In genomic region chr14:45083979-45084722, GRCh38 we compare ENCODE assay signal across 8 cellular contexts. TPM values are rescaled to one million over a fixed set of nuclear protein-coding genes. Genes with fewer than 3 reads are reported as not detected.
A peak's percentile ranks its signal among the peaks of the same experiment; 100 is the strongest.
DNase-seq lines count a peak whose midpoint lies in the region; ATAC-seq and TF ChIP-seq lines count a peak whose summit lies in the region.

PRPF39 (plus strand) TSS chr14:45084116; CDS start chr14:45095240, 11,124 bp downstream.

- intact Hi-C loops in CD14-positive monocyte (cut with micrococcal nuclease) (loop anchor here (5.0 to 10.0 kb wide), 6 partner anchors 48 to 189 kb away; partner anchors contain the start of genes KLHL28 (in 2 of the 2), TOGARAM1 (in 2 of the 2), FANCM (in 1 of the 2) and FKBP3 (in 1 of the 2)), left lung (cut with DNase I) (no loop called here)
- intact Hi-C loops in dendritic cell treated with granulocyte-macrophage colony-stimulating factor and Interleukin-4, amounts not matched to agents 40 ng/mL and 50 ng/mL, for 4 days (cut with micrococcal nuclease): loop anchor here (1.0 to 2.0 kb wide), 4 partner anchors 51 to 187 kb away; partner anchors contain the start of genes FANCM, KLHL28 and MIS18BP1

- H3K36me3 ChIP-seq in left lung: no peaks in the 10 kb centered on the region

- peak within 1 kb of the TSS; percentile 87 to 94 for H3K4me3 Mint-ChIP-seq in CD14-positive monocyte
- H3K4me3 Mint-ChIP-seq in dendritic cell treated with granulocyte-macrophage colony-stimulating factor and Interleukin-4, amounts not matched to agents 40 ng/mL and 50 ng/mL, for 4 days: peak within 1 kb of the TSS; percentile 97

- H3K9me3 ChIP-seq in left lung: no peaks in the 10 kb centered on the region

- peaks cover 2 to 7% (median 6%) of the 10 kb centered on the region in 3 donors for H3K27me3 Mint-ChIP-seq in CD14-positive monocyte (ENCODE audit: low read depth in 3 of 3)
- peaks cover 9% of the 10 kb centered on the region for H3K27me3 Mint-ChIP-seq in dendritic cell treated with granulocyte-macrophage colony-stimulating factor and Interleukin-4, amounts not matched to agents 40 ng/mL and 50 ng/mL, for 4 days

- peaks cover 41% of the 10 kb centered on the region for H3K4me1 Mint-ChIP-seq in CD14-positive monocyte
- H3K4me1 Mint-ChIP-seq in dendritic cell treated with granulocyte-macrophage colony-stimulating factor and Interleukin-4, amounts not matched to agents 40 ng/mL and 50 ng/mL, for 4 days (ENCODE audit: low read depth): peaks cover 39% of the 10 kb centered on the region

- DNase-seq in CD14-positive monocyte (ENCODE audit: low spot score): peak; percentile 93
- DNase-seq in NCI-H748 (lab: John Stamatoyannopoulos, UW; ENCODE audit: unreplicated experiment): peak; percentile 95
- peak; percentile 92 to 93 for DNase-seq in activated CD4-positive, alpha-beta T cell treated with anti-CD3 and anti-CD28 coated beads, Interleukin-2, amount 50 U/mL, for 4 hours
- peak; percentile 96 to 99 for DNase-seq in left lung
- DNase-seq in stimulated activated CD4-positive, alpha-beta T cell treated with anti-CD3 and anti-CD28 coated beads, Interleukin-2, amount 100 ng/mL, for 4 hours (ENCODE audit: low read depth): peak; percentile 92

- H3K27ac ChIP-seq in left lung: peak within 1 kb of the TSS; percentile 80

- H3K36me3 Mint-ChIP-seq in CD14-positive monocyte: peaks cover 5 to 8% of the 10 kb centered on the region in 2 donors
- peaks cover 8% of the 10 kb centered on the region for H3K36me3 Mint-ChIP-seq in dendritic cell treated with granulocyte-macrophage colony-stimulating factor and Interleukin-4, amounts not matched to agents 40 ng/mL and 50 ng/mL, for 4 days (ENCODE audit: low read depth)

- peak within 1 kb of the TSS; percentile 58 to 78 for H3K4me3 ChIP-seq in left lung

- H3K27me3 ChIP-seq in left lung: no peaks in the 10 kb centered on the region

- H3K9me3 Mint-ChIP-seq in CD14-positive monocyte: peaks cover 0 to 3% (median 1%) of the 10 kb centered on the region in 7 donors
- no peaks in the 10 kb centered on the region for H3K9me3 Mint-ChIP-seq in dendritic cell treated with granulocyte-macrophage colony-stimulating factor and Interleukin-4, amounts not matched to agents 40 ng/mL and 50 ng/mL, for 4 days

- peaks cover 7 to 39% of the 10 kb centered on the region in 2 donors for H3K4me1 ChIP-seq in left lung

- peak; percentile 93 for ATAC-seq in GM19395 (IDR thresholded peaks at IDR 0.05; ENCODE audit: unreplicated experiment)
- ATAC-seq in HG03558 (IDR thresholded peaks at IDR 0.05; ENCODE audit: extremely low read depth, unreplicated experiment): peak; percentile 86
- ATAC-seq in left lung: peak; percentile 98

- no peak for TF ChIP-seq CTCF in CD14-positive monocyte (IDR thresholded peaks at IDR 0.05)
- TF ChIP-seq CTCF in left lung (IDR thresholded peaks at IDR 0.05): no peak

- H3K27ac Mint-ChIP-seq in CD14-positive monocyte: peak within 1 kb of the TSS; percentile 82 to 95 (median 92)
- peak within 1 kb of the TSS; percentile 96 for H3K27ac Mint-ChIP-seq in dendritic cell treated with granulocyte-macrophage colony-stimulating factor and Interleukin-4, amounts not matched to agents 40 ng/mL and 50 ng/mL, for 4 days

RNA-seq across cellular contexts. Expression of gene PRPF39, which starts in this region (rescaled TPM):
- polyA plus RNA-seq in CD14-positive monocyte: 1 to 10 TPM; 3.3 to 5.4 TPM
- total RNA-seq in left lung: 10 to 100 TPM; 18.5 to 31.7 TPM

Comparison
In these comparisons a context has a peak if more than half of its experiments do, and no peak if none do; other contexts are left out.
1. Peak in every context shown above with its lines: DNase-seq, ATAC-seq, H3K4me3 ChIP-seq and H3K27ac ChIP-seq.
2. intact Hi-C loops: an anchor here in CD14-positive monocyte (5.0 to 10.0 kb wide) and dendritic cell treated with granulocyte-macrophage colony-stimulating factor and Interleukin-4, amounts not matched to agents 40 ng/mL and 50 ng/mL, for 4 days (1.0 to 2.0 kb wide); none called in left lung.